ENCODE assay signal across 1 cellular context in genomic region chr2:96685592-96686459, GRCh38.
TF ChIP-seq lines count a peak whose summit lies in the region.

No MANE protein-coding gene starts in this region.

TF ChIP-seq in HepG2, 621 proteins besides CTCF, POLR2A, EP300 and RAD21 (continued from another document and continues in another):
- TF ChIP-seq ZBTB2 (CRISPR knock-in tag; IDR thresholded peaks at IDR 0.05; ENCODE audit: low read depth) (no peak), SMAD3 (CRISPR knock-in tag; IDR thresholded peaks at IDR 0.05) (0 out of 2 replicates have a peak, but pooled peaks have one; percentile 28), MED1 (CRISPR knock-in tag; IDR thresholded peaks at IDR 0.05) (peak; percentile 21; the same call in 1 of the 2 replicates), ERF (CRISPR knock-in tag; IDR thresholded peaks at IDR 0.05) (peak; percentile 43; the same call in 1 of the 2 replicates), ZNF75D (CRISPR knock-in tag; IDR thresholded peaks at IDR 0.05; ENCODE audit: borderline replicate concordance) (no peak), HIVEP1 (CRISPR knock-in tag; IDR thresholded peaks at IDR 0.05) (peak; percentile 67; the same call in 1 of the 2 replicates), ZNF780A (CRISPR knock-in tag; IDR thresholded peaks at IDR 0.05) (no peak), TBP (CRISPR knock-in tag; IDR thresholded peaks at IDR 0.05) (no peak), CREB1 (IDR thresholded peaks at IDR 0.05) (peak; percentile 30; the same call in 1 of the 2 replicates), CREB1 (CRISPR knock-in tag; IDR thresholded peaks at IDR 0.05) (no peak), TGIF2 (CRISPR knock-in tag; IDR thresholded peaks at IDR 0.05) (no peak), DNMT1 (CRISPR knock-in tag; IDR thresholded peaks at IDR 0.05) (no peak), ZMAT3 (CRISPR knock-in tag; conservative IDR thresholded peaks at IDR 0.05) (no peak), ZNF580 (CRISPR knock-in tag; IDR thresholded peaks at IDR 0.05; ENCODE audit: borderline replicate concordance, low read depth) (peak; percentile 83; the same call in 1 of the 2 replicates), PHB2 (IDR thresholded peaks at IDR 0.05; ENCODE audit: partially characterized antibody) (no peak), ZNF878 (CRISPR knock-in tag; IDR thresholded peaks at IDR 0.05) (no peak), ZEB1 (IDR thresholded peaks at IDR 0.05; ENCODE audit: insufficient replicate concordance, low read depth) (no peak), ZNF749 (CRISPR knock-in tag; IDR thresholded peaks at IDR 0.05; ENCODE audit: borderline replicate concordance) (peak; percentile 77; the same call in 1 of the 2 replicates), ZNF616 (CRISPR knock-in tag; IDR thresholded peaks at IDR 0.05; ENCODE audit: low read depth) (no peak), SMYD3 (CRISPR knock-in tag; IDR thresholded peaks at IDR 0.05) (no peak), IRF2 (CRISPR knock-in tag; IDR thresholded peaks at IDR 0.05) (peak; percentile 29; the same call in 1 of the 2 replicates), ZSCAN5A (CRISPR knock-in tag; IDR thresholded peaks at IDR 0.05; ENCODE audit: borderline replicate concordance) (no peak), ZNF282 (IDR thresholded peaks at IDR 0.05; ENCODE audit: partially characterized antibody) (no peak), ELK4 (CRISPR knock-in tag; IDR thresholded peaks at IDR 0.05; ENCODE audit: borderline replicate concordance) (no peak), ATAD3A (CRISPR knock-in tag; IDR thresholded peaks at IDR 0.05) (no peak), ZHX1 (CRISPR knock-in tag; IDR thresholded peaks at IDR 0.05; ENCODE audit: low read depth) (0 out of 2 replicates have a peak, but pooled peaks have one; percentile 82), ZNF850 (CRISPR knock-in tag; conservative IDR thresholded peaks at IDR 0.05) (no peak), PCBP2 (optimal IDR thresholded peaks at IDR 0.05; ENCODE audit: low read depth, low read length, poor library complexity, severe bottlenecking) (no peak), ZNF576 (CRISPR knock-in tag; IDR thresholded peaks at IDR 0.05) (no peak), SP1 (IDR thresholded peaks at IDR 0.05) (no peak), SP1 (CRISPR knock-in tag; IDR thresholded peaks at IDR 0.05) (0 out of 2 replicates have a peak, but pooled peaks have one; percentile 39), SIX4 (CRISPR knock-in tag; IDR thresholded peaks at IDR 0.05) (no peak), GRHL1 (CRISPR knock-in tag; conservative IDR thresholded peaks at IDR 0.05) (no peak), LCORL (IDR thresholded peaks at IDR 0.05) (no peak), LCORL (CRISPR knock-in tag; IDR thresholded peaks at IDR 0.05) (peak; percentile 88; the same call in 1 of the 2 replicates), ZBTB25 (CRISPR knock-in tag; IDR thresholded peaks at IDR 0.05) (no peak), ZNF547 (CRISPR knock-in tag; IDR thresholded peaks at IDR 0.05) (peak; percentile 50; the same call in 1 of the 2 replicates), ATF3 (CRISPR knock-in tag; IDR thresholded peaks at IDR 0.05) (no peak; the same call in 1 of the 2 replicates), DRAP1 (CRISPR knock-in tag; IDR thresholded peaks at IDR 0.05) (0 out of 2 replicates have a peak, but pooled peaks have one; percentile 41), SPEN (CRISPR knock-in tag; IDR thresholded peaks at IDR 0.05; ENCODE audit: low read depth) (no peak), ATF1 (CRISPR knock-in tag; IDR thresholded peaks at IDR 0.05) (no peak), SATB2 (CRISPR knock-in tag; IDR thresholded peaks at IDR 0.05) (no peak), MAZ (IDR thresholded peaks at IDR 0.05; ENCODE audit: borderline replicate concordance, low read depth, low read length) (no peak), MAZ (CRISPR knock-in tag; IDR thresholded peaks at IDR 0.05; ENCODE audit: low read depth) (peak; percentile 62; the same call in 1 of the 2 replicates), PAF1 (CRISPR knock-in tag; IDR thresholded peaks at IDR 0.05) (no peak), ZBTB8A (CRISPR knock-in tag; IDR thresholded peaks at IDR 0.05; ENCODE audit: borderline replicate concordance, low read depth) (no peak), PBX2 (CRISPR knock-in tag; IDR thresholded peaks at IDR 0.05) (no peak), KLF12 (CRISPR knock-in tag; IDR thresholded peaks at IDR 0.05; ENCODE audit: borderline replicate concordance) (no peak), ZNF563 (CRISPR knock-in tag; IDR thresholded peaks at IDR 0.05) (no peak; the same call in 1 of the 2 replicates), MYC (CRISPR knock-in tag; IDR thresholded peaks at IDR 0.05; ENCODE audit: borderline replicate concordance) (no peak; the same call in none of the 2 replicates), FOXA1 (IDR thresholded peaks at IDR 0.05) (no peak), FOXA1 (CRISPR knock-in tag; IDR thresholded peaks at IDR 0.05) (no peak), ZNF33B (CRISPR knock-in tag; IDR thresholded peaks at IDR 0.05) (0 out of 2 replicates have a peak, but pooled peaks have one; percentile 35), NFYB (CRISPR knock-in tag; IDR thresholded peaks at IDR 0.05) (no peak), ZNF251 (CRISPR knock-in tag; IDR thresholded peaks at IDR 0.05) (no peak), PLSCR1 (CRISPR knock-in tag; IDR thresholded peaks at IDR 0.05; ENCODE audit: borderline replicate concordance) (no peak), TBX3 (IDR thresholded peaks at IDR 0.05; ENCODE audit: borderline replicate concordance) (peak; percentile 69; the same call in 1 of the 2 replicates), SALL1 (CRISPR knock-in tag; IDR thresholded peaks at IDR 0.05) (peak; percentile 86), ZNF83 (CRISPR knock-in tag; IDR thresholded peaks at IDR 0.05; ENCODE audit: borderline replicate concordance) (no peak), HNRNPL (IDR thresholded peaks at IDR 0.05; ENCODE audit: low read depth, low read length) (peak; percentile 91), BRF2 (CRISPR knock-in tag; IDR thresholded peaks at IDR 0.05) (no peak), KAT2B (IDR thresholded peaks at IDR 0.05; ENCODE audit: borderline replicate concordance, low read depth, low read length) (no peak)
